In genomic region chr1:182869241-182869666, GRCh38 we compare ENCODE assay signal across 13 cellular contexts. TPM values are rescaled to one million over a fixed set of nuclear protein-coding genes. Genes with fewer than 3 reads are reported as not detected.
A peak's percentile ranks its signal among the peaks of the same experiment; 100 is the strongest.
DNase-seq lines count a peak whose midpoint lies in the region; ATAC-seq and TF ChIP-seq lines count a peak whose summit lies in the region.
"Had no signal": no experiment of that assay in that cellular context is flagged by ENCODE, and none has a peak within 500 bp of the region (broad histone marks: within the 10 kb centered on the region; RNA-seq: fewer than 3 reads in every experiment).

No MANE protein-coding gene starts in this region.

- DNase-seq in stimulated activated CD4-positive, alpha-beta T cell treated with anti-CD3 and anti-CD28 coated beads, Interleukin-4, amount 100 ng/mL, for 24 hours, result peak; percentile 18
- no peak for DNase-seq in stimulated activated CD4-positive, alpha-beta T cell treated with anti-CD3 and anti-CD28 coated beads, Interleukin-2, amount 100 ng/mL, for 24 hours
- no peak for DNase-seq in activated T-helper 2 cell treated with anti-CD3 and anti-CD28 coated beads, Interferon-gamma antibody, Interleukin-2, Interleukin-4, amounts not matched to agents 10 μg/mL and 5 μg/mL and 100 μg/mL, durations not matched to agents 14 hours and 24 hours and 36 hours (ENCODE audit: low spot score)
- DNase-seq in left colon, result no peak
- no peak for DNase-seq in UCSD-AML1 (lab: John Stamatoyannopoulos, UW; ENCODE audit: unreplicated experiment)
- DNase-seq in ascending aorta (ENCODE audit: low spot score in 2 of 2), result no peak
- no peak for DNase-seq in GM19238 (ENCODE audit: insufficient read length, low spot score)
- DNase-seq: kidney glomerular epithelial cell, MM.1S, NCI-H510A had no signal

- H3K36me3 Mint-ChIP-seq in activated T-helper 2 cell treated with anti-CD3 and anti-CD28 coated beads, Interferon-gamma antibody, Interleukin-2, Interleukin-4, amounts not matched to agents 10 μg/mL and 5 μg/mL and 100 μg/mL, durations not matched to agents 14 hours and 24 hours and 36 hours (ENCODE audit: low read depth), result peaks cover 91% of the 10 kb centered on the region

- H3K9me3 ChIP-seq in ascending aorta, result no peaks in the 10 kb centered on the region

- peak; percentile 15 for ATAC-seq in left colon
- no peak for ATAC-seq in GM19397 (IDR thresholded peaks at IDR 0.05; ENCODE audit: unreplicated experiment)

- no peak overlapping the region for H3K27ac ChIP-seq in ascending aorta
- H3K27ac ChIP-seq: parathyroid adenoma, SK-N-MC had no signal

- no peak for TF ChIP-seq CTCF in ascending aorta (IDR thresholded peaks at IDR 0.05)

- intact Hi-C loops in activated T-helper 2 cell treated with anti-CD3 and anti-CD28 coated beads, Interferon-gamma antibody, Interleukin-2, Interleukin-4, amounts not matched to agents 10 μg/mL and 5 μg/mL and 100 μg/mL, durations not matched to agents 14 hours and 24 hours and 36 hours (cut with micrococcal nuclease), result no loop called here
- intact Hi-C loops in left colon (cut with DNase I, micrococcal nuclease) (no loop called here), ascending aorta (cut with DNase I) (no loop called here)

- no peaks in the 10 kb centered on the region for H3K9me3 Mint-ChIP-seq in activated T-helper 2 cell treated with anti-CD3 and anti-CD28 coated beads, Interferon-gamma antibody, Interleukin-2, Interleukin-4, amounts not matched to agents 10 μg/mL and 5 μg/mL and 100 μg/mL, durations not matched to agents 14 hours and 24 hours and 36 hours

- peak overlapping the region; percentile 12 for H3K27ac Mint-ChIP-seq in activated T-helper 2 cell treated with anti-CD3 and anti-CD28 coated beads, Interferon-gamma antibody, Interleukin-2, Interleukin-4, amounts not matched to agents 10 μg/mL and 5 μg/mL and 100 μg/mL, durations not matched to agents 14 hours and 24 hours and 36 hours

- H3K4me3 ChIP-seq in ascending aorta, result no peak overlapping the region
- H3K4me3 ChIP-seq: SK-N-MC had no signal

- no peaks in the 10 kb centered on the region for H3K4me1 ChIP-seq in ascending aorta
- H3K4me1 ChIP-seq: parathyroid adenoma had no signal

- no peaks in the 10 kb centered on the region for H3K27me3 Mint-ChIP-seq in activated T-helper 2 cell treated with anti-CD3 and anti-CD28 coated beads, Interferon-gamma antibody, Interleukin-2, Interleukin-4, amounts not matched to agents 10 μg/mL and 5 μg/mL and 100 μg/mL, durations not matched to agents 14 hours and 24 hours and 36 hours (ENCODE audit: low read depth)

- H3K27me3 ChIP-seq in ascending aorta, result no peaks in the 10 kb centered on the region

- peaks cover 4% of the 10 kb centered on the region for H3K4me1 Mint-ChIP-seq in activated T-helper 2 cell treated with anti-CD3 and anti-CD28 coated beads, Interferon-gamma antibody, Interleukin-2, Interleukin-4, amounts not matched to agents 10 μg/mL and 5 μg/mL and 100 μg/mL, durations not matched to agents 14 hours and 24 hours and 36 hours (ENCODE audit: low read depth)

- H3K36me3 ChIP-seq in ascending aorta, result peaks cover 88 to 100% of the 10 kb centered on the region in 2 donors

- H3K4me3 Mint-ChIP-seq in activated T-helper 2 cell treated with anti-CD3 and anti-CD28 coated beads, Interferon-gamma antibody, Interleukin-2, Interleukin-4, amounts not matched to agents 10 μg/mL and 5 μg/mL and 100 μg/mL, durations not matched to agents 14 hours and 24 hours and 36 hours (ENCODE audit: low read depth), result no peak overlapping the region

RNA-seq across cellular contexts. Expression of gene DHX9, which starts 30.1 kb away (rescaled TPM):
- total RNA-seq in activated T-helper 2 cell treated with anti-CD3 and anti-CD28 coated beads, Interferon-gamma antibody, Interleukin-2, Interleukin-4, amounts not matched to agents 10 μg/mL and 5 μg/mL and 100 μg/mL, durations not matched to agents 14 hours and 24 hours and 36 hours, result 302 and 322 TPM in 2 replicates
- 10 to 100 TPM; 92.4 to 95.8 TPM for total RNA-seq in left colon
- 52.8 TPM for total RNA-seq in ascending aorta
